In genomic region chr17:73284906-73285602, GRCh38 we compare ENCODE assay signal across 17 cellular contexts. TPM values are rescaled to one million over a fixed set of nuclear protein-coding genes. Genes with fewer than 3 reads are reported as not detected.
DNase-seq lines count a peak whose midpoint lies in the region; ATAC-seq and TF ChIP-seq lines count a peak whose summit lies in the region.
"Had no signal": no experiment of that assay in that cellular context is flagged by ENCODE, and none has a peak within 500 bp of the region (broad histone marks: within the 10 kb centered on the region; RNA-seq: fewer than 3 reads in every experiment).

No MANE protein-coding gene starts in this region.

- H3K27ac ChIP-seq in angular gyrus (ENCODE audit: low read depth, low read length) (peak overlapping the region; percentile 32), gastrocnemius medialis (peak overlapping the region; percentile 35 to 60 (median 50))

- H3K4me3 ChIP-seq in H7 (ENCODE audit: insufficient read depth, low read depth, low read length) (no peak overlapping the region), gastrocnemius medialis (no peak overlapping the region)
- H3K4me3 ChIP-seq: MG63 had no signal

- in situ Hi-C loops in gastrocnemius medialis (cut with MboI; ENCODE audit: low sequenced_read_pairs in 4 of 4) = no loop called here

- no peak for ATAC-seq in gastrocnemius medialis
- ATAC-seq: activated naive CD4-positive, alpha-beta T cell treated with anti-CD3 and anti-CD28 coated beads, Interleukin-2, amount 50 U/mL, for 72 hours had no signal

- no peak for TF ChIP-seq CTCF in gastrocnemius medialis (IDR thresholded peaks at IDR 0.05 in 4 of 5, conservative IDR thresholded peaks at IDR 0.05 in 1 of 5)

- H3K27me3 ChIP-seq in H7 (ENCODE audit: control insufficient read depth, insufficient read depth, low read length) (no peaks in the 10 kb centered on the region), gastrocnemius medialis (no peaks in the 10 kb centered on the region)
- H3K27me3 ChIP-seq: MG63 had no signal

- peak; percentile 46 for DNase-seq in H7
- DNase-seq in islet precursor cell = peak; percentile 55
- DNase-seq in gastrocnemius medialis = no peak
- DNase-seq in dedifferentiated amniotic fluid mesenchymal stem cell (ENCODE audit: extremely low spot score) = no peak
- no peak for DNase-seq in AG08395 (ENCODE audit: low spot score)
- no peak for DNase-seq in NCI-H187 (lab: John Stamatoyannopoulos, UW)
- DNase-seq in KG1 (lab: John Stamatoyannopoulos, UW) = no peak
- DNase-seq: activated CD4-positive, alpha-beta memory T cell treated with anti-CD3 and anti-CD28 coated beads, Interleukin-2, amount 10 ng/mL, durations not matched to agents 7 days and 5 days; dermis blood vessel endothelial cell; DMS79 treated with DMSO at 0.1 percent for 48 hours; GOT3; MG63; NCI-H1694 treated with DMSO at 0.1 percent for 48 hours had no signal

- H3K4me1 ChIP-seq in gastrocnemius medialis = peaks cover 35 to 54% of the 10 kb centered on the region in 2 donors

- H3K36me3 ChIP-seq in H7 (replicated peaks; ENCODE audit: control insufficient read depth, insufficient read depth, low read length) (no peaks in the 10 kb centered on the region; the same call in 1 of the 2 replicates), gastrocnemius medialis (peaks cover 0 to 20% of the 10 kb centered on the region in 2 donors)

- intact Hi-C loops in gastrocnemius medialis (cut with DNase I; ENCODE audit: low total_unique reads) = no loop called here

- TF ChIP-seq POLR2A in gastrocnemius medialis (IDR thresholded peaks at IDR 0.05) = no peak

- H3K9me3 ChIP-seq in gastrocnemius medialis = no peaks in the 10 kb centered on the region
- H3K9me3 ChIP-seq: MG63 had no signal

RNA-seq across cellular contexts. Expression of gene CPSF4L, which starts 23.4 kb away (rescaled TPM):
- not detected in 2 replicates for total RNA-seq in H7 (2014; rRNA removed; shearing (Covaris generic))
- not detected for total RNA-seq in gastrocnemius medialis
- total RNA-seq: activated CD4-positive, alpha-beta memory T cell treated with anti-CD3 and anti-CD28 coated beads, Interleukin-2, amount 10 ng/mL, durations not matched to agents 7 days and 5 days; activated naive CD4-positive, alpha-beta T cell treated with anti-CD3 and anti-CD28 coated beads, Interleukin-2, amount 50 U/mL, for 72 hours; dermis blood vessel endothelial cell; lung microvascular endothelial cell; NCI-H460 had no signal

RNA-seq across cellular contexts. Expression of gene CDC42EP4, which starts 26.7 kb away (rescaled TPM):
- total RNA-seq in H7 (2014; rRNA removed; shearing (Covaris generic)) = 30.7 and 32.7 TPM in 2 replicates
- 10 to 100 TPM; 35.8 to 57.0 (median 47.1) TPM for total RNA-seq in gastrocnemius medialis

Comparison
In these comparisons a context has a peak if more than half of its experiments do, and no peak if none do; other contexts are left out.
1. DNase-seq: peak in H7 (single experiment) and islet precursor cell (single experiment); none in gastrocnemius medialis (0 of 2), dedifferentiated amniotic fluid mesenchymal stem cell (single experiment), AG08395 (single experiment), NCI-H187 (0 of 2) and KG1 (single experiment).